Comparison of ENCODE assay signal across 13 cellular contexts in the genomic region with DNA sequence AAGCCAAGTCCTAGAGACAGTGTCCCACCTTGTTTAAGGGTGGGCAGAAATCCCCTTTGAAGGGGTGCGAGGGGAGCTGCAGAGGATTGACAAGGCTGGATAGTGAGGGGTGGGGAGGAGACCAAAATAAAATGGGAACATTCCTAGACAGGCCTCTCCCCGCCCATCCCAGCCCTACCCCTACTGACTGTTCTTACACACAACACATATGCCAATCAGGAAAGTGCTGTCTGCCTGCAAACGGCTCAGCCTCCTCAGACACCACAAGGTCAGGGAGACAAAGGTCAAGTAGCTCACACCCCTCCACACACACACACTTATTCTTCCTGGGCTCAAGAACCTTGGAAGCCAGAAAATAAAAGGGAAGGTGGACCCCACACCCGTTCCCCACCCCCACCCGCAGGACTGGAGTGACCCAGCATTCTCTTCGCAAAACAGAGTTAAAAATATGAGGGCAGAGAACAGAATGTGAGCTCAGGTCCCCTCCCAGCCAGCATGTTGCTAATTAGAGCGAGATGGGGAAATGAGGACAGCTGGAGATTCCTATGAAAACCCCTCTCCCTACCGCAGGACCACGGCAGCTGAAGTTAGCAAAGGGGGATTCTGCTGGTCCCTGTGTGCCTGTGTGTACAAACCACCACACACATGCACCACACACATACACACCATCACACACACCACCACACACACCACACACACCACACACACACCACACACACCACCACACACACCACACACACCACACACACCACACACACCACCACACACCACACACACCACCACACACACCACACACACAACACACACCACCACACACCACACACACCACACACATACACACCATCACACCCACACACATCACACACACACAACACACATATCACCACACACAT.
DNase-seq lines count a peak whose midpoint lies in the region; ATAC-seq, FAIRE-seq and TF ChIP-seq lines count a peak whose summit lies in the region.
"Had no signal": no experiment of that assay in that cellular context is flagged by ENCODE, and none has a peak within 500 bp of the region (broad histone marks: within the 10 kb centered on the region; RNA-seq: fewer than 3 reads in every experiment).

No MANE protein-coding gene starts in this region.

- no peak for TF ChIP-seq POLR2A in K562 (conservative IDR thresholded peaks at IDR 0.05)
- no peak for TF ChIP-seq POLR2A in stomach (IDR thresholded peaks at IDR 0.05)

- peak; percentile 91 for FAIRE-seq in K562 (lab: Jason Lieb, UNC)
- FAIRE-seq: G401.6, GM19239 had no signal

- 0 out of 2 replicates have a peak overlapping the region, but pooled peaks have one; percentile 16 for H2AFZ ChIP-seq in K562 (ENCODE audit: low read depth, low read length)

- H3K4me1 ChIP-seq in K562 (replicated peaks in 1 of 2; ENCODE audit: control insufficient read depth in 2 of 2, insufficient read depth in 2 of 2, low read length in 2 of 2) (peaks cover 0 to 17% of the 10 kb centered on the region in 2 experiments; a peak in 4 of 5 replicates), stomach (peaks cover 11 to 75% (median 42%) of the 10 kb centered on the region in 4 donors)

- 8% methylated on average over 4 of the region's 9 CpGs for WGBS in K562 (ENCODE audit: insufficient coverage, low coverage, missing lambda C conversion rate)
- 59 to 72% (median 63%) methylated on average over 9 of the region's 9 CpGs for WGBS in stomach, 5 donors

- H3K4me3 ChIP-seq in K562: no peak overlapping the region
- H3K4me3 ChIP-seq in stomach: no peak overlapping the region

- POLR2A ChIA-PET in K562 (lab: Yijun Ruan, JAX): interaction anchor here (0.6 to 0.7 kb wide), 2 partner anchors 12 to 53 kb away, joined by 3 to 4 read pairs; no protein-coding TSS in a partner anchor

- no TSS peak for BruUV-seq in K562 (replicated peaks; lab: Mats Ljungman, UMichigan)

- no peaks in the 10 kb centered on the region for H4K20me1 ChIP-seq in K562 (replicated peaks; ENCODE audit: control insufficient read depth, insufficient read depth, low read length)

- TF ChIP-seq RAD21 in K562 (CRISPR knock-in tag; conservative IDR thresholded peaks at IDR 0.05 in 1 of 2, IDR thresholded peaks at IDR 0.05 in 1 of 2): no peak

- TF ChIP-seq EP300 in K562 (IDR thresholded peaks at IDR 0.05; ENCODE audit: low read length) (no peak), stomach (IDR thresholded peaks at IDR 0.05) (no peak)

- ATAC-seq in K562 (peak; percentile 56), left colon (peak; percentile 87), GM21723 (IDR thresholded peaks at IDR 0.05; ENCODE audit: unreplicated experiment) (no peak)

- TF ChIP-seq CTCF in K562 (IDR thresholded peaks at IDR 0.05 in 2 of 3, conservative IDR thresholded peaks at IDR 0.05 in 1 of 3; ENCODE audit: insufficient read depth in 2 of 3, low read depth in 1 of 3, low read length in 3 of 3) (no peak), stomach (IDR thresholded peaks at IDR 0.05) (no peak), GM13976 (IDR thresholded peaks at IDR 0.05; ENCODE audit: borderline replicate concordance, control extremely low read depth, extremely low read depth, insufficient read depth, missing control alignments) (no peak)

- H3K9me3 ChIP-seq in K562 (replicated peaks; ENCODE audit: control insufficient read depth, insufficient read depth, low read depth, low read length) (no peaks in the 10 kb centered on the region), stomach (no peaks in the 10 kb centered on the region)

- H3K79me2 ChIP-seq in K562 (ENCODE audit: control insufficient read depth, insufficient read depth, low read length): no peaks in the 10 kb centered on the region

- DNase-seq in DMS53 (lab: John Stamatoyannopoulos, UW) (peak; percentile 13), DMS53 treated with DMSO at 0.1 percent for 48 hours (lab: John Stamatoyannopoulos, UW; ENCODE audit: unreplicated experiment) (no peak), K562 (ENCODE audit: extremely low read depth in 1 of 4, low spot score in 3 of 4) (no peak), left colon (no peak), stomach (no peak), GM13976 (ENCODE audit: low spot score) (no peak)
- no peak for DNase-seq in stimulated activated CD4-positive, alpha-beta T cell treated with anti-CD3 and anti-CD28 coated beads, Interleukin-12 subunit alpha, Interleukin-12 subunit beta, amount 100 ng/mL, for 4 hours
- DNase-seq: 8988T; activated T-cell treated with anti-CD3 and anti-CD28 coated beads, Interleukin-2, amount 50 U/mL, for 1 hour; NCI-H524 treated with DMSO at 0.1 percent for 48 hours had no signal

- intact Hi-C loops in K562 (cut with micrococcal nuclease): loop anchor here (5.0 kb wide), 1 partner anchor 77 kb away; no protein-coding TSS in a partner anchor
- intact Hi-C loops in left colon (cut with DNase I, micrococcal nuclease): no loop called here
- intact Hi-C loops in stomach (cut with DNase I; ENCODE audit: low total_unique reads): no loop called here

- in situ Hi-C loops in K562 (cut with MboI) (no loop called here), GM13976 (cut with MboI; ENCODE audit: low sequenced_read_pairs, unreplicated experiment) (no loop called here)

- H3K4me2 ChIP-seq in K562 (ENCODE audit: insufficient read depth, low read length): no peak overlapping the region

- no peaks in the 10 kb centered on the region for H3K36me3 ChIP-seq in K562 (ENCODE audit: control insufficient read depth, insufficient read depth, low read length)
- peaks cover 42 to 84% (median 73%) of the 10 kb centered on the region in 4 donors for H3K36me3 ChIP-seq in stomach

- no peaks in the 10 kb centered on the region for H3K9me1 ChIP-seq in K562 (ENCODE audit: control insufficient read depth, insufficient read depth, low read length)

- no peak overlapping the region for H3K27ac ChIP-seq in K562 (ENCODE audit: extremely low read depth, low read depth, low read length)
- H3K27ac ChIP-seq in stomach: peak overlapping the region in 3 of 5 donors; percentile 36 to 55 (median 40)

- CTCF ChIA-PET in K562 (lab: Yijun Ruan, JAX; ENCODE audit: low intra/inter-chr PET ratio): no interaction called here

- no peaks in the 10 kb centered on the region; a peak in 1 of 5 replicates for H3K27me3 ChIP-seq in K562 (ENCODE audit: control insufficient read depth in 2 of 2, insufficient read depth in 2 of 2, low read length in 2 of 2)
- no peaks in the 10 kb centered on the region for H3K27me3 ChIP-seq in stomach

- peak overlapping the region in 1 of 2 experiments; percentile 26; a peak in 1 of 4 replicates for H3K9ac ChIP-seq in K562 (ENCODE audit: insufficient read depth in 1 of 2, low read depth in 2 of 2, low read length in 2 of 2)

TF ChIP-seq in K562, 482 proteins besides CTCF, POLR2A, EP300 and RAD21 (continues in another document):
- no peak for TF ChIP-seq RBM25 (IDR thresholded peaks at IDR 0.05; ENCODE audit: low read depth, low read length, severe bottlenecking)
- no peak for TF ChIP-seq SMAD3 (CRISPR knock-in tag; conservative IDR thresholded peaks at IDR 0.05)
- no peak for TF ChIP-seq ZNF121 (CRISPR knock-in tag; conservative IDR thresholded peaks at IDR 0.05)
- TF ChIP-seq, protein P1, sequence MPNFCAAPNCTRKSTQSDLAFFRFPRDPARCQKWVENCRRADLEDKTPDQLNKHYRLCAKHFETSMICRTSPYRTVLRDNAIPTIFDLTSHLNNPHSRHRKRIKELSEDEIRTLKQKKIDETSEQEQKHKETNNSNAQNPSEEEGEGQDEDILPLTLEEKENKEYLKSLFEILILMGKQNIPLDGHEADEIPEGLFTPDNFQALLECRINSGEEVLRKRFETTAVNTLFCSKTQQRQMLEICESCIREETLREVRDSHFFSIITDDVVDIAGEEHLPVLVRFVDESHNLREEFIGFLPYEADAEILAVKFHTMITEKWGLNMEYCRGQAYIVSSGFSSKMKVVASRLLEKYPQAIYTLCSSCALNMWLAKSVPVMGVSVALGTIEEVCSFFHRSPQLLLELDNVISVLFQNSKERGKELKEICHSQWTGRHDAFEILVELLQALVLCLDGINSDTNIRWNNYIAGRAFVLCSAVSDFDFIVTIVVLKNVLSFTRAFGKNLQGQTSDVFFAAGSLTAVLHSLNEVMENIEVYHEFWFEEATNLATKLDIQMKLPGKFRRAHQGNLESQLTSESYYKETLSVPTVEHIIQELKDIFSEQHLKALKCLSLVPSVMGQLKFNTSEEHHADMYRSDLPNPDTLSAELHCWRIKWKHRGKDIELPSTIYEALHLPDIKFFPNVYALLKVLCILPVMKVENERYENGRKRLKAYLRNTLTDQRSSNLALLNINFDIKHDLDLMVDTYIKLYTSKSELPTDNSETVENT (CRISPR knock-in tag; IDR thresholded peaks at IDR 0.05): no peak
